2 cellular contexts compared by ENCODE assay signal in genomic region chr1:205787287-205787916, GRCh38.
TF ChIP-seq lines count a peak whose summit lies in the region.

No MANE protein-coding gene starts in this region.

TF ChIP-seq in GM23338, 12 proteins besides CTCF, POLR2A, EP300 and RAD21 (continued from another document):
- TF ChIP-seq ZNF462 (CRISPR knock-in tag; IDR thresholded peaks at IDR 0.05) (no peak), STAT1 (IDR thresholded peaks at IDR 0.05; ENCODE audit: unreplicated experiment) (no peak), EZH2phosphoT487 (IDR thresholded peaks at IDR 0.05; ENCODE audit: unreplicated experiment) (no peak), EZH2 (IDR thresholded peaks at IDR 0.05; ENCODE audit: low read depth, unreplicated experiment) (no peak), ETS1 (IDR thresholded peaks at IDR 0.05) (no peak)

TF ChIP-seq in WTC11, 78 proteins besides CTCF, POLR2A, EP300 and RAD21 (continued from another document):
- TF ChIP-seq, protein P1, sequence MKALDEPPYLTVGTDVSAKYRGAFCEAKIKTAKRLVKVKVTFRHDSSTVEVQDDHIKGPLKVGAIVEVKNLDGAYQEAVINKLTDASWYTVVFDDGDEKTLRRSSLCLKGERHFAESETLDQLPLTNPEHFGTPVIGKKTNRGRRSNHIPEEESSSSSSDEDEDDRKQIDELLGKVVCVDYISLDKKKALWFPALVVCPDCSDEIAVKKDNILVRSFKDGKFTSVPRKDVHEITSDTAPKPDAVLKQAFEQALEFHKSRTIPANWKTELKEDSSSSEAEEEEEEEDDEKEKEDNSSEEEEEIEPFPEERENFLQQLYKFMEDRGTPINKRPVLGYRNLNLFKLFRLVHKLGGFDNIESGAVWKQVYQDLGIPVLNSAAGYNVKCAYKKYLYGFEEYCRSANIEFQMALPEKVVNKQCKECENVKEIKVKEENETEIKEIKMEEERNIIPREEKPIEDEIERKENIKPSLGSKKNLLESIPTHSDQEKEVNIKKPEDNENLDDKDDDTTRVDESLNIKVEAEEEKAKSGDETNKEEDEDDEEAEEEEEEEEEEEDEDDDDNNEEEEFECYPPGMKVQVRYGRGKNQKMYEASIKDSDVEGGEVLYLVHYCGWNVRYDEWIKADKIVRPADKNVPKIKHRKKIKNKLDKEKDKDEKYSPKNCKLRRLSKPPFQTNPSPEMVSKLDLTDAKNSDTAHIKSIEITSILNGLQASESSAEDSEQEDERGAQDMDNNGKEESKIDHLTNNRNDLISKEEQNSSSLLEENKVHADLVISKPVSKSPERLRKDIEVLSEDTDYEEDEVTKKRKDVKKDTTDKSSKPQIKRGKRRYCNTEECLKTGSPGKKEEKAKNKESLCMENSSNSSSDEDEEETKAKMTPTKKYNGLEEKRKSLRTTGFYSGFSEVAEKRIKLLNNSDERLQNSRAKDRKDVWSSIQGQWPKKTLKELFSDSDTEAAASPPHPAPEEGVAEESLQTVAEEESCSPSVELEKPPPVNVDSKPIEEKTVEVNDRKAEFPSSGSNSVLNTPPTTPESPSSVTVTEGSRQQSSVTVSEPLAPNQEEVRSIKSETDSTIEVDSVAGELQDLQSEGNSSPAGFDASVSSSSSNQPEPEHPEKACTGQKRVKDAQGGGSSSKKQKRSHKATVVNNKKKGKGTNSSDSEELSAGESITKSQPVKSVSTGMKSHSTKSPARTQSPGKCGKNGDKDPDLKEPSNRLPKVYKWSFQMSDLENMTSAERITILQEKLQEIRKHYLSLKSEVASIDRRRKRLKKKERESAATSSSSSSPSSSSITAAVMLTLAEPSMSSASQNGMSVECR (CRISPR knock-in tag; IDR thresholded peaks at IDR 0.05; ENCODE audit: borderline replicate concordance), result no peak
- TF ChIP-seq NR3C1 (CRISPR knock-in tag; conservative IDR thresholded peaks at IDR 0.05; ENCODE audit: low read depth) (no peak), ATF2 (CRISPR knock-in tag; IDR thresholded peaks at IDR 0.05; ENCODE audit: borderline replicate concordance, low read depth) (no peak), USF2 (CRISPR knock-in tag; IDR thresholded peaks at IDR 0.05) (no peak), PRRX2 (CRISPR knock-in tag; IDR thresholded peaks at IDR 0.05) (no peak)
- TF ChIP-seq, protein P2, sequence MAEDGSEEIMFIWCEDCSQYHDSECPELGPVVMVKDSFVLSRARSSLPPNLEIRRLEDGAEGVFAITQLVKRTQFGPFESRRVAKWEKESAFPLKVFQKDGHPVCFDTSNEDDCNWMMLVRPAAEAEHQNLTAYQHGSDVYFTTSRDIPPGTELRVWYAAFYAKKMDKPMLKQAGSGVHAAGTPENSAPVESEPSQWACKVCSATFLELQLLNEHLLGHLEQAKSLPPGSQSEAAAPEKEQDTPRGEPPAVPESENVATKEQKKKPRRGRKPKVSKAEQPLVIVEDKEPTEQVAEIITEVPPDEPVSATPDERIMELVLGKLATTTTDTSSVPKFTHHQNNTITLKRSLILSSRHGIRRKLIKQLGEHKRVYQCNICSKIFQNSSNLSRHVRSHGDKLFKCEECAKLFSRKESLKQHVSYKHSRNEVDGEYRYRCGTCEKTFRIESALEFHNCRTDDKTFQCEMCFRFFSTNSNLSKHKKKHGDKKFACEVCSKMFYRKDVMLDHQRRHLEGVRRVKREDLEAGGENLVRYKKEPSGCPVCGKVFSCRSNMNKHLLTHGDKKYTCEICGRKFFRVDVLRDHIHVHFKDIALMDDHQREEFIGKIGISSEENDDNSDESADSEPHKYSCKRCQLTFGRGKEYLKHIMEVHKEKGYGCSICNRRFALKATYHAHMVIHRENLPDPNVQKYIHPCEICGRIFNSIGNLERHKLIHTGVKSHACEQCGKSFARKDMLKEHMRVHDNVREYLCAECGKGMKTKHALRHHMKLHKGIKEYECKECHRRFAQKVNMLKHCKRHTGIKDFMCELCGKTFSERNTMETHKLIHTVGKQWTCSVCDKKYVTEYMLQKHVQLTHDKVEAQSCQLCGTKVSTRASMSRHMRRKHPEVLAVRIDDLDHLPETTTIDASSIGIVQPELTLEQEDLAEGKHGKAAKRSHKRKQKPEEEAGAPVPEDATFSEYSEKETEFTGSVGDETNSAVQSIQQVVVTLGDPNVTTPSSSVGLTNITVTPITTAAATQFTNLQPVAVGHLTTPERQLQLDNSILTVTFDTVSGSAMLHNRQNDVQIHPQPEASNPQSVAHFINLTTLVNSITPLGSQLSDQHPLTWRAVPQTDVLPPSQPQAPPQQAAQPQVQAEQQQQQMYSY (CRISPR knock-in tag; IDR thresholded peaks at IDR 0.05), result no peak
TF ChIP-seq in WTC11: peak in this region for 0.
